In genomic region chr17:27637818-27638217, GRCh38 we compare ENCODE assay signal across 1 cellular context. TPM values are rescaled to one million over a fixed set of nuclear protein-coding genes. Genes with fewer than 3 reads are reported as not detected.
"Had no signal": no experiment of that assay in that cellular context is flagged by ENCODE, and none has a peak within 500 bp of the region (broad histone marks: within the 10 kb centered on the region; RNA-seq: fewer than 3 reads in every experiment).

No MANE protein-coding gene starts in this region.

RNA-seq across cellular contexts. Expression of gene LGALS9, which starts 6.8 kb away (rescaled TPM):
- polyA plus RNA-seq: neural cell had no signal
